Comparison of ENCODE assay signal across 9 cellular contexts in genomic region chr12:31868980-31869379, GRCh38.
A peak's percentile ranks its signal among the peaks of the same experiment; 100 is the strongest.
DNase-seq lines count a peak whose midpoint lies in the region; ATAC-seq and TF ChIP-seq lines count a peak whose summit lies in the region.
"Had no signal": no experiment of that assay in that cellular context is flagged by ENCODE, and none has a peak within 500 bp of the region (broad histone marks: within the 10 kb centered on the region; RNA-seq: fewer than 3 reads in every experiment).

No MANE protein-coding gene starts in this region.

- H3K4me3 ChIP-seq in cardiac fibroblast (replicated peaks in 1 of 2; ENCODE audit: low read depth in 2 of 2, low read length in 2 of 2): no peak overlapping the region

- ATAC-seq in GM19395 (IDR thresholded peaks at IDR 0.05; ENCODE audit: unreplicated experiment): no peak

- no peak for TF ChIP-seq CTCF in cardiac fibroblast (IDR thresholded peaks at IDR 0.05; ENCODE audit: low read depth, low read length)

- DNase-seq in GM04503 (ENCODE audit: low read depth): peak; percentile 27
- DNase-seq in NCI-H2029 (lab: John Stamatoyannopoulos, UW): peak; percentile 72
- DNase-seq in cardiac fibroblast (ENCODE audit: low read depth in 2 of 2): peak; percentile 74 to 92
- peak; percentile 78 for DNase-seq in myocyte (ENCODE audit: low read depth)
- no peak for DNase-seq in NCI-H1436 (lab: John Stamatoyannopoulos, UW)
- no peak for DNase-seq in activated gamma-delta T cell (lab: John Stamatoyannopoulos, UW)
- DNase-seq in stimulated activated CD8-positive, alpha-beta memory T cell treated with anti-CD3 and anti-CD28 coated beads, Interleukin-4, amount 100 ng/mL, for 48 hours: no peak
- DNase-seq: activated naive CD8-positive, alpha-beta T cell treated with anti-CD3 and anti-CD28 coated beads, Interleukin-2, amount 10 ng/mL, durations not matched to agents 7 days and 5 days had no signal

Comparison
In these comparisons a context has a peak if more than half of its experiments do, and no peak if none do; other contexts are left out.
1. DNase-seq: peak in GM04503 (single experiment), NCI-H2029 (single experiment), cardiac fibroblast (2 of 2) and myocyte (single experiment); none in NCI-H1436 (single experiment), activated gamma-delta T cell (single experiment) and stimulated activated CD8-positive, alpha-beta memory T cell treated with anti-CD3 and anti-CD28 coated beads, Interleukin-4, amount 100 ng/mL, for 48 hours (single experiment).